3 cellular contexts compared by ENCODE assay signal in the genomic region with DNA sequence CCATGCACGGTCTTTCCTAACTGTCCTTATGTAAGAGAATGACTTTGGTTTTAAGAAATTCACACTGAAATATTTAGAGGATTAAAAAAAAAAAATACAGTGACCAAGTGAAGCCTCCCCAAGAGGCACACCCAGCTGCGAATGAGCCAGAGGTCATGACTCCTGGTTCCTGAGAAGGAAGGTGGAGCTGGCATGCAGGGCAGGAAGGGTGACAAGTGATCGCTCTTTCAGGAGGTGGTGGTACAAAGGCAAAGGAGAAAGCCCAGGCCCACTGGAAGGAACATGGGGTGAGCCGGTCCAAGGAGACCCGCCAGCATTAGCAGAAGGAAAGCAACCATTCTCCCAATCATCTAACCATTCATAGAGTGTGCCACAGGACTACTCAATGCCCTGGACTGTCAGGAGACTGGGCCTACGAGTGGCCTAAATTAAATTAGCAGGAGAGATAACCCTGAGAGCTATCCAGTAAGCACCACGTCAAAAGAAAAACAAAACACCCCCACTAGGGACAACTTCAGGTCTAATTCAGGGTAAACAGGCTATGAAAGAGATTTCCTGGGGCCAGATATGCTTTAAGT.
TF ChIP-seq lines count a peak whose summit lies in the region.

No MANE protein-coding gene starts in this region.

TF ChIP-seq in liver, 16 proteins besides CTCF, POLR2A, EP300 and RAD21:
- TF ChIP-seq FOXA2 (IDR thresholded peaks at IDR 0.05) (no peak), NR2F2 (IDR thresholded peaks at IDR 0.05) (peak; percentile 13)
- TF ChIP-seq, protein P1, sequence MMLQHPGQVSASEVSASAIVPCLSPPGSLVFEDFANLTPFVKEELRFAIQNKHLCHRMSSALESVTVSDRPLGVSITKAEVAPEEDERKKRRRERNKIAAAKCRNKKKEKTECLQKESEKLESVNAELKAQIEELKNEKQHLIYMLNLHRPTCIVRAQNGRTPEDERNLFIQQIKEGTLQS (IDR thresholded peaks at IDR 0.05), result no peak
TF ChIP-seq in liver: peak in this region for 1.

TF ChIP-seq in HepG2, 621 proteins besides CTCF, POLR2A, EP300 and RAD21 (continues in another document):
- TF ChIP-seq GATAD2A (CRISPR knock-in tag; IDR thresholded peaks at IDR 0.05), result no peak
- TF ChIP-seq ZNF543 (CRISPR knock-in tag; IDR thresholded peaks at IDR 0.05), result no peak
- no peak for TF ChIP-seq POLR2G (IDR thresholded peaks at IDR 0.05; ENCODE audit: low read depth, low read length)
- TF ChIP-seq WIZ (CRISPR knock-in tag; IDR thresholded peaks at IDR 0.05), result no peak
- TF ChIP-seq, protein P2, sequence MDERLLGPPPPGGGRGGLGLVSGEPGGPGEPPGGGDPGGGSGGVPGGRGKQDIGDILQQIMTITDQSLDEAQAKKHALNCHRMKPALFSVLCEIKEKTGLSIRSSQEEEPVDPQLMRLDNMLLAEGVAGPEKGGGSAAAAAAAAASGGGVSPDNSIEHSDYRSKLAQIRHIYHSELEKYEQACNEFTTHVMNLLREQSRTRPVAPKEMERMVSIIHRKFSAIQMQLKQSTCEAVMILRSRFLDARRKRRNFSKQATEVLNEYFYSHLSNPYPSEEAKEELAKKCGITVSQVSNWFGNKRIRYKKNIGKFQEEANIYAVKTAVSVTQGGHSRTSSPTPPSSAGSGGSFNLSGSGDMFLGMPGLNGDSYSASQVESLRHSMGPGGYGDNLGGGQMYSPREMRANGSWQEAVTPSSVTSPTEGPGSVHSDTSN (CRISPR knock-in tag; IDR thresholded peaks at IDR 0.05), result no peak
- TF ChIP-seq ZBTB3 (CRISPR knock-in tag; IDR thresholded peaks at IDR 0.05; ENCODE audit: borderline replicate concordance, low read depth), result no peak
- TF ChIP-seq ZNF557 (CRISPR knock-in tag; IDR thresholded peaks at IDR 0.05), result no peak
- TF ChIP-seq, protein P3, sequence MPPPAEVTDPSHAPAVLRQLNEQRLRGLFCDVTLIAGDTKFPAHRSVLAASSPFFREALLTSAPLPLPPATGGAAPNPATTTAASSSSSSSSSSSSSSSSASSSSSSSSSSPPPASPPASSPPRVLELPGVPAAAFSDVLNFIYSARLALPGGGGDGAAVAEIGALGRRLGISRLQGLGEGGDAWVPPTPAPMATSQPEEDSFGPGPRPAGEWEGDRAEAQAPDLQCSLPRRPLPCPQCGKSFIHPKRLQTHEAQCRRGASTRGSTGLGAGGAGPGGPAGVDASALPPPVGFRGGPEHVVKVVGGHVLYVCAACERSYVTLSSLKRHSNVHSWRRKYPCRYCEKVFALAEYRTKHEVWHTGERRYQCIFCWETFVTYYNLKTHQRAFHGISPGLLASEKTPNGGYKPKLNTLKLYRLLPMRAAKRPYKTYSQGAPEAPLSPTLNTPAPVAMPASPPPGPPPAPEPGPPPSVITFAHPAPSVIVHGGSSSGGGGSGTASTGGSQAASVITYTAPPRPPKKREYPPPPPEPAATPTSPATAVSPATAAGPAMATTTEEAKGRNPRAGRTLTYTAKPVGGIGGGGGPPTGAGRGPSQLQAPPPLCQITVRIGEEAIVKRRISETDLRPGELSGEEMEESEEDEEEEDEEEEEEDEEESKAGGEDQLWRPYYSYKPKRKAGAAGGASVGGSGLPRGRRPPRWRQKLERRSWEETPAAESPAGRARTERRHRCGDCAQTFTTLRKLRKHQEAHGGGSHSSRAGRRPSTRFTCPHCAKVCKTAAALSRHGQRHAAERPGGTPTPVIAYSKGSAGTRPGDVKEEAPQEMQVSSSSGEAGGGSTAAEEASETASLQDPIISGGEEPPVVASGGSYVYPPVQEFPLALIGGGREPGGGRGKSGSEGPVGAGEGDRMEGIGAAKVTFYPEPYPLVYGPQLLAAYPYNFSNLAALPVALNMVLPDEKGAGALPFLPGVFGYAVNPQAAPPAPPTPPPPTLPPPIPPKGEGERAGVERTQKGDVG (CRISPR knock-in tag; IDR thresholded peaks at IDR 0.05; ENCODE audit: borderline replicate concordance), result no peak
- TF ChIP-seq, protein P4, sequence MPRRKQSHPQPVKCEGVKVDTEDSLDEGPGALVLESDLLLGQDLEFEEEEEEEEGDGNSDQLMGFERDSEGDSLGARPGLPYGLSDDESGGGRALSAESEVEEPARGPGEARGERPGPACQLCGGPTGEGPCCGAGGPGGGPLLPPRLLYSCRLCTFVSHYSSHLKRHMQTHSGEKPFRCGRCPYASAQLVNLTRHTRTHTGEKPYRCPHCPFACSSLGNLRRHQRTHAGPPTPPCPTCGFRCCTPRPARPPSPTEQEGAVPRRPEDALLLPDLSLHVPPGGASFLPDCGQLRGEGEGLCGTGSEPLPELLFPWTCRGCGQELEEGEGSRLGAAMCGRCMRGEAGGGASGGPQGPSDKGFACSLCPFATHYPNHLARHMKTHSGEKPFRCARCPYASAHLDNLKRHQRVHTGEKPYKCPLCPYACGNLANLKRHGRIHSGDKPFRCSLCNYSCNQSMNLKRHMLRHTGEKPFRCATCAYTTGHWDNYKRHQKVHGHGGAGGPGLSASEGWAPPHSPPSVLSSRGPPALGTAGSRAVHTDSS (CRISPR knock-in tag; conservative IDR thresholded peaks at IDR 0.05), result no peak
- TF ChIP-seq, protein P5, sequence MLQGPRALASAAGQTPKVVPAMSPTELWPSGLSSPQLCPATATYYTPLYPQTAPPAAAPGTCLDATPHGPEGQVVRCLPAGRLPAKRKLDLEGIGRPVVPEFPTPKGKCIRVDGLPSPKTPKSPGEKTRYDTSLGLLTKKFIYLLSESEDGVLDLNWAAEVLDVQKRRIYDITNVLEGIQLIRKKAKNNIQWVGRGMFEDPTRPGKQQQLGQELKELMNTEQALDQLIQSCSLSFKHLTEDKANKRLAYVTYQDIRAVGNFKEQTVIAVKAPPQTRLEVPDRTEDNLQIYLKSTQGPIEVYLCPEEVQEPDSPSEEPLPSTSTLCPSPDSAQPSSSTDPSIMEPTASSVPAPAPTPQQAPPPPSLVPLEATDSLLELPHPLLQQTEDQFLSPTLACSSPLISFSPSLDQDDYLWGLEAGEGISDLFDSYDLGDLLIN (CRISPR knock-in tag; IDR thresholded peaks at IDR 0.05; ENCODE audit: borderline replicate concordance), result no peak
- no peak for TF ChIP-seq FIP1L1 (IDR thresholded peaks at IDR 0.05; ENCODE audit: borderline replicate concordance, insufficient read depth, low read depth, low read length)
- TF ChIP-seq, protein P6, sequence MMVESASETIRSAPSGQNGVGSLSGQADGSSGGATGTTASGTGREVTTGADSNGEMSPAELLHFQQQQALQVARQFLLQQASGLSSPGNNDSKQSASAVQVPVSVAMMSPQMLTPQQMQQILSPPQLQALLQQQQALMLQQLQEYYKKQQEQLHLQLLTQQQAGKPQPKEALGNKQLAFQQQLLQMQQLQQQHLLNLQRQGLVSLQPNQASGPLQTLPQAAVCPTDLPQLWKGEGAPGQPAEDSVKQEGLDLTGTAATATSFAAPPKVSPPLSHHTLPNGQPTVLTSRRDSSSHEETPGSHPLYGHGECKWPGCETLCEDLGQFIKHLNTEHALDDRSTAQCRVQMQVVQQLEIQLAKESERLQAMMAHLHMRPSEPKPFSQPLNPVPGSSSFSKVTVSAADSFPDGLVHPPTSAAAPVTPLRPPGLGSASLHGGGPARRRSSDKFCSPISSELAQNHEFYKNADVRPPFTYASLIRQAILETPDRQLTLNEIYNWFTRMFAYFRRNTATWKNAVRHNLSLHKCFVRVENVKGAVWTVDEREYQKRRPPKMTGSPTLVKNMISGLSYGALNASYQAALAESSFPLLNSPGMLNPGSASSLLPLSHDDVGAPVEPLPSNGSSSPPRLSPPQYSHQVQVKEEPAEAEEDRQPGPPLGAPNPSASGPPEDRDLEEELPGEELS (CRISPR knock-in tag; IDR thresholded peaks at IDR 0.05), result no peak
- TF ChIP-seq NFIB (CRISPR knock-in tag; IDR thresholded peaks at IDR 0.05; ENCODE audit: borderline replicate concordance), result no peak
- no peak for TF ChIP-seq MTF2 (CRISPR knock-in tag; IDR thresholded peaks at IDR 0.05; ENCODE audit: borderline replicate concordance)

TF ChIP-seq in endothelial cell of umbilical vein, 7 proteins besides CTCF, POLR2A, EP300 and RAD21:
- peak; percentile 29 for TF ChIP-seq GATA2 (IDR thresholded peaks at IDR 0.05; ENCODE audit: insufficient read depth, insufficient read length, low read depth, low read length)
- TF ChIP-seq, protein P7, sequence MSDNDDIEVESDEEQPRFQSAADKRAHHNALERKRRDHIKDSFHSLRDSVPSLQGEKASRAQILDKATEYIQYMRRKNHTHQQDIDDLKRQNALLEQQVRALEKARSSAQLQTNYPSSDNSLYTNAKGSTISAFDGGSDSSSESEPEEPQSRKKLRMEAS (IDR thresholded peaks at IDR 0.05; ENCODE audit: insufficient read depth, insufficient read length), result no peak
